In genomic region chr1:172145231-172145651, GRCh38 we compare ENCODE assay signal across 8 cellular contexts.
DNase-seq lines count a peak whose midpoint lies in the region; ATAC-seq and TF ChIP-seq lines count a peak whose summit lies in the region.
"Had no signal": no experiment of that assay in that cellular context is flagged by ENCODE, and none has a peak within 500 bp of the region (broad histone marks: within the 10 kb centered on the region; RNA-seq: fewer than 3 reads in every experiment).

No MANE protein-coding gene starts in this region.

- TF ChIP-seq CTCF in coronary artery (IDR thresholded peaks at IDR 0.05) (no peak), thyroid gland (IDR thresholded peaks at IDR 0.05) (no peak)

- H3K4me3 Mint-ChIP-seq in memory B cell = no peak overlapping the region
- no peak overlapping the region for H3K4me3 Mint-ChIP-seq in activated T-helper 2 cell treated with anti-CD3 and anti-CD28 coated beads, Interferon-gamma antibody, Interleukin-2, Interleukin-4, amounts not matched to agents 10 μg/mL and 5 μg/mL and 100 μg/mL, durations not matched to agents 14 hours and 24 hours and 36 hours (ENCODE audit: low read depth)

- peak overlapping the region; percentile 64 for H3K27ac Mint-ChIP-seq in memory B cell
- H3K27ac Mint-ChIP-seq in activated T-helper 2 cell treated with anti-CD3 and anti-CD28 coated beads, Interferon-gamma antibody, Interleukin-2, Interleukin-4, amounts not matched to agents 10 μg/mL and 5 μg/mL and 100 μg/mL, durations not matched to agents 14 hours and 24 hours and 36 hours = no peak overlapping the region

- no peaks in the 10 kb centered on the region for H3K36me3 Mint-ChIP-seq in memory B cell
- H3K36me3 Mint-ChIP-seq in activated T-helper 2 cell treated with anti-CD3 and anti-CD28 coated beads, Interferon-gamma antibody, Interleukin-2, Interleukin-4, amounts not matched to agents 10 μg/mL and 5 μg/mL and 100 μg/mL, durations not matched to agents 14 hours and 24 hours and 36 hours (ENCODE audit: low read depth) = no peaks in the 10 kb centered on the region

- H3K36me3 ChIP-seq in thyroid gland = no peaks in the 10 kb centered on the region

- H3K4me3 ChIP-seq in coronary artery (peak overlapping the region; percentile 76), thyroid gland (replicated peaks in 1 of 3) (no peak overlapping the region)

- WGBS in thyroid gland, 2 donors = 52 to 74% methylated on average over 2 of the region's 2 CpGs

- peak; percentile 65 for DNase-seq in NCI-H69 (lab: John Stamatoyannopoulos, UW)
- no peak for DNase-seq in coronary artery (ENCODE audit: low spot score)
- DNase-seq in memory B cell (ENCODE audit: low spot score in 2 of 2) = no peak
- no peak for DNase-seq in thyroid gland
- DNase-seq in activated T-helper 2 cell treated with anti-CD3 and anti-CD28 coated beads, Interferon-gamma antibody, Interleukin-2, Interleukin-4, amounts not matched to agents 10 μg/mL and 5 μg/mL and 100 μg/mL, durations not matched to agents 14 hours and 24 hours and 36 hours (ENCODE audit: low spot score) = no peak
- no peak for DNase-seq in GM03348 (ENCODE audit: low spot score)
- DNase-seq: NCI-H524 treated with DMSO at 0.1 percent for 48 hours had no signal

- TF ChIP-seq POLR2A in thyroid gland (IDR thresholded peaks at IDR 0.05) = no peak

- no peaks in the 10 kb centered on the region for H3K9me3 ChIP-seq in thyroid gland

- peaks cover 3 to 9% of the 10 kb centered on the region in 2 donors for H3K4me1 ChIP-seq in thyroid gland

- no peaks in the 10 kb centered on the region for H3K27me3 ChIP-seq in thyroid gland

- H3K27me3 Mint-ChIP-seq in memory B cell = no peaks in the 10 kb centered on the region
- H3K27me3 Mint-ChIP-seq in activated T-helper 2 cell treated with anti-CD3 and anti-CD28 coated beads, Interferon-gamma antibody, Interleukin-2, Interleukin-4, amounts not matched to agents 10 μg/mL and 5 μg/mL and 100 μg/mL, durations not matched to agents 14 hours and 24 hours and 36 hours (ENCODE audit: low read depth) = no peaks in the 10 kb centered on the region

- H3K4me1 Mint-ChIP-seq in memory B cell = peaks cover 2% of the 10 kb centered on the region
- H3K4me1 Mint-ChIP-seq in activated T-helper 2 cell treated with anti-CD3 and anti-CD28 coated beads, Interferon-gamma antibody, Interleukin-2, Interleukin-4, amounts not matched to agents 10 μg/mL and 5 μg/mL and 100 μg/mL, durations not matched to agents 14 hours and 24 hours and 36 hours (ENCODE audit: low read depth) = peaks cover 14% of the 10 kb centered on the region

- no peaks in the 10 kb centered on the region for H3K9me3 Mint-ChIP-seq in memory B cell
- H3K9me3 Mint-ChIP-seq in activated T-helper 2 cell treated with anti-CD3 and anti-CD28 coated beads, Interferon-gamma antibody, Interleukin-2, Interleukin-4, amounts not matched to agents 10 μg/mL and 5 μg/mL and 100 μg/mL, durations not matched to agents 14 hours and 24 hours and 36 hours = no peaks in the 10 kb centered on the region

- ATAC-seq in memory B cell (ENCODE audit: low read depth) (no peak), GM19351 (IDR thresholded peaks at IDR 0.05; ENCODE audit: unreplicated experiment) (no peak)

- H3K27ac ChIP-seq in coronary artery = peak overlapping the region; percentile 72 to 95
- peak overlapping the region; percentile 29 to 80 (median 48) for H3K27ac ChIP-seq in thyroid gland

- intact Hi-C loops in thyroid gland (cut with DNase I) = no loop called here
- intact Hi-C loops in activated T-helper 2 cell treated with anti-CD3 and anti-CD28 coated beads, Interferon-gamma antibody, Interleukin-2, Interleukin-4, amounts not matched to agents 10 μg/mL and 5 μg/mL and 100 μg/mL, durations not matched to agents 14 hours and 24 hours and 36 hours (cut with micrococcal nuclease) = no loop called here
